Comparison of ENCODE assay signal across 23 cellular contexts in genomic region chr16:53848950-53849349, GRCh38.
DNase-seq lines count a peak whose midpoint lies in the region; ATAC-seq, FAIRE-seq and TF ChIP-seq lines count a peak whose summit lies in the region.
"Had no signal": no experiment of that assay in that cellular context is flagged by ENCODE, and none has a peak within 500 bp of the region (broad histone marks: within the 10 kb centered on the region; RNA-seq: fewer than 3 reads in every experiment).

No MANE protein-coding gene starts in this region.

- peaks cover 22% of the 10 kb centered on the region for H3K4me1 Mint-ChIP-seq in endodermal cell

- H3K4me3 ChIP-seq in HepG2 (replicated peaks in 1 of 3; ENCODE audit: insufficient read depth in 1 of 3, low read depth in 2 of 3, low read length in 3 of 3) (no peak overlapping the region), right lobe of liver (no peak overlapping the region), H1 (ENCODE audit: extremely low read depth in 1 of 4, insufficient read depth in 2 of 4, low read depth in 3 of 4, low read length in 4 of 4) (no peak overlapping the region), endodermal cell (ENCODE audit: low read length) (no peak overlapping the region)

- no peak overlapping the region for H4K8ac ChIP-seq in H1 (ENCODE audit: extremely low read depth, insufficient read depth, low read length)

- H3K27me3 Mint-ChIP-seq in endodermal cell (ENCODE audit: insufficient read depth) = no peaks in the 10 kb centered on the region
- H3K27me3 Mint-ChIP-seq: CD4-positive, CD25-positive, alpha-beta regulatory T cell had no signal

- H2AFZ ChIP-seq in HepG2 (ENCODE audit: low read length) (no peak overlapping the region), H1 (ENCODE audit: low read length) (no peak overlapping the region)

- no peak overlapping the region for H3K4me3 Mint-ChIP-seq in endodermal cell
- H3K4me3 Mint-ChIP-seq: CD4-positive, CD25-positive, alpha-beta regulatory T cell had no signal

- no peak for TF ChIP-seq RAD21 in HepG2 (CRISPR knock-in tag; IDR thresholded peaks at IDR 0.05)
- TF ChIP-seq RAD21 in H1 (IDR thresholded peaks at IDR 0.05 in 1 of 2, conservative IDR thresholded peaks at IDR 0.05 in 1 of 2; ENCODE audit: low read depth in 2 of 2, low read length in 2 of 2) = no peak

- no peaks in the 10 kb centered on the region for H3K36me3 ChIP-seq in HepG2 (replicated peaks in 1 of 2; ENCODE audit: control insufficient read depth in 1 of 2, insufficient read depth in 2 of 2, low read length in 2 of 2)
- H3K36me3 ChIP-seq in right lobe of liver = no peaks in the 10 kb centered on the region
- no peaks in the 10 kb centered on the region; the same call in 1 of the 2 replicates for H3K36me3 ChIP-seq in KOPT-K1 (ENCODE audit: insufficient read depth, low read length)
- no peaks in the 10 kb centered on the region for H3K36me3 ChIP-seq in H1 (ENCODE audit: control insufficient read depth in 2 of 4, insufficient read depth in 4 of 4, low read length in 3 of 4)
- H3K36me3 ChIP-seq in endodermal cell (ENCODE audit: control insufficient read depth, insufficient read depth, low read length) = no peaks in the 10 kb centered on the region

- H3K56ac ChIP-seq in H1 (replicated peaks; ENCODE audit: insufficient read length, low read depth, low read length) = no peak overlapping the region

- no peak overlapping the region for H2AK5ac ChIP-seq in H1 (ENCODE audit: low read depth, low read length)

- no peak overlapping the region for H3K14ac ChIP-seq in H1 (ENCODE audit: insufficient read length)

- H3K27ac Mint-ChIP-seq in endodermal cell = no peak overlapping the region

- no TSS peak for BruUV-seq in HepG2 (replicated peaks; lab: Mats Ljungman, UMichigan)

- no peak overlapping the region for H3K9ac ChIP-seq in HepG2 (ENCODE audit: insufficient read depth, low read depth, low read length)
- no peak overlapping the region for H3K9ac ChIP-seq in H1 (replicated peaks in 1 of 4; ENCODE audit: extremely low read depth in 1 of 4, low read depth in 3 of 4, low read length in 3 of 4)
- no peak overlapping the region for H3K9ac ChIP-seq in endodermal cell (ENCODE audit: extremely low read depth, low read length, poor library complexity, severe bottlenecking)
- H3K9ac ChIP-seq: KMS-11, SK-N-SH had no signal

- H3K79me2 ChIP-seq in HepG2 (ENCODE audit: insufficient read depth, low read length) (no peaks in the 10 kb centered on the region), H1 (ENCODE audit: control insufficient read depth in 1 of 2, insufficient read depth in 2 of 2, low read length in 2 of 2) (no peaks in the 10 kb centered on the region)

- H2BK15ac ChIP-seq in H1 (ENCODE audit: low read length) = no peak overlapping the region

- H2BK120ac ChIP-seq in H1 (replicated peaks; ENCODE audit: low read depth, low read length) = no peak overlapping the region

- H3K18ac ChIP-seq in H1 (ENCODE audit: extremely low read depth, low read length) = no peak overlapping the region

- no peak overlapping the region for H3K4ac ChIP-seq in H1 (replicated peaks; ENCODE audit: insufficient read length, low read depth, low read length)

- in situ Hi-C loops in HepG2 (cut with HindIII; ENCODE audit: extremely low pct_ligation_motif_present, low pct_unique_long_range_greater_than_20kb) = no loop called here

- no peak overlapping the region for H2BK5ac ChIP-seq in H1 (ENCODE audit: low read depth, low read length)

- H3K27me3 ChIP-seq in HepG2 (ENCODE audit: control insufficient read depth in 1 of 2, insufficient read depth in 2 of 2, low read length in 2 of 2) = no peaks in the 10 kb centered on the region
- no peaks in the 10 kb centered on the region for H3K27me3 ChIP-seq in right lobe of liver
- H3K27me3 ChIP-seq in H1 (replicated peaks in 1 of 4; ENCODE audit: control insufficient read depth in 3 of 4, extremely low read depth in 1 of 4, insufficient read depth in 3 of 4, low read length in 3 of 4) = no peaks in the 10 kb centered on the region
- H3K27me3 ChIP-seq in endodermal cell (ENCODE audit: control insufficient read depth, insufficient read depth, low read length, poor library complexity, severe bottlenecking) = no peaks in the 10 kb centered on the region

- FAIRE-seq in HepG2 (lab: Jason Lieb, UNC) = no peak
- FAIRE-seq in H1 (lab: Jason Lieb, UNC) = peak; percentile 19
- FAIRE-seq: A204.1, G401.6, GM12892, GM18507 had no signal

- intact Hi-C loops in HepG2 (cut with micrococcal nuclease; ENCODE audit: unreplicated experiment) (no loop called here), right lobe of liver (cut with DNase I) (no loop called here)

- peak overlapping the region; percentile 63 for H3K4me2 ChIP-seq in HepG2 (ENCODE audit: low read depth, low read length)
- H3K4me2 ChIP-seq in H1 (ENCODE audit: insufficient read depth in 1 of 2, low read depth in 2 of 2, low read length in 2 of 2) = no peak overlapping the region
- H3K4me2 ChIP-seq: KMS-11, SK-N-SH had no signal

- no peak overlapping the region for H4K5ac ChIP-seq in H1 (ENCODE audit: insufficient read length, low read depth, low read length)

- no peak overlapping the region for H4K91ac ChIP-seq in H1 (replicated peaks; ENCODE audit: insufficient read length, low read length)

- TF ChIP-seq EP300 in HepG2 (IDR thresholded peaks at IDR 0.05; ENCODE audit: low read depth in 2 of 2, low read length in 2 of 2) (no peak), HepG2 (CRISPR knock-in tag; IDR thresholded peaks at IDR 0.05; ENCODE audit: borderline replicate concordance) (no peak), H1 (IDR thresholded peaks at IDR 0.05; ENCODE audit: borderline replicate concordance in 1 of 2, low read depth in 2 of 2, low read length in 2 of 2) (no peak)

- WGBS in HepG2 (ENCODE audit: low lambda C conversion rate) = 79% methylated on average over 1 of the region's 1 CpG
- WGBS in right lobe of liver (ENCODE audit: insufficient coverage, low coverage, low lambda C conversion rate, missing lambda C conversion rate) = 100% methylated on average over 1 of the region's 1 CpG
- 82% methylated on average over 1 of the region's 1 CpG; no CpG with 5 or more reads in 1 of the 2 experiments for WGBS in H1 (ENCODE audit: extremely low coverage in 1 of 2, insufficient coverage in 1 of 2, insufficient read length in 1 of 2, insufficient replicate concordance in 2 of 2, low coverage in 1 of 2, low lambda C conversion rate in 2 of 2, missing lambda C conversion rate in 1 of 2), 2 experiments
- 100% methylated on average over 1 of the region's 1 CpG for WGBS in endodermal cell (ENCODE audit: insufficient coverage in 1 of 2, insufficient read length in 1 of 2), 2 experiments

- H3K9me3 Mint-ChIP-seq in endodermal cell = peaks cover under 1% of the 10 kb centered on the region

- H3K9me3 ChIP-seq in HepG2 (ENCODE audit: low read length) = no peaks in the 10 kb centered on the region
- H3K9me3 ChIP-seq in right lobe of liver = no peaks in the 10 kb centered on the region
- H3K9me3 ChIP-seq in KOPT-K1 (ENCODE audit: insufficient read depth, low read length, poor library complexity, severe bottlenecking) = no peaks in the 10 kb centered on the region
- H3K9me3 ChIP-seq in H1 (ENCODE audit: insufficient read depth in 2 of 2, low read depth in 1 of 2, low read length in 1 of 2) = no peaks in the 10 kb centered on the region
- H3K9me3 ChIP-seq in endodermal cell (ENCODE audit: control insufficient read depth, low read length) = no peaks in the 10 kb centered on the region
- H3K9me3 ChIP-seq: SK-N-SH had no signal

- H3K27ac ChIP-seq in HepG2 (ENCODE audit: extremely low read length, insufficient read depth, low read length) (peak overlapping the region; percentile 69), right lobe of liver (no peak overlapping the region), KOPT-K1 (ENCODE audit: low read depth, low read length, poor library complexity, severe bottlenecking) (peak overlapping the region; percentile 44), H1 (ENCODE audit: low read depth, low read length) (no peak overlapping the region), endodermal cell (ENCODE audit: low read depth, low read length) (no peak overlapping the region)
- H3K27ac ChIP-seq: HL-60, KMS-11 had no signal

- TF ChIP-seq POLR2A in HepG2 (IDR thresholded peaks at IDR 0.05; ENCODE audit: insufficient read depth in 1 of 2, low read depth in 2 of 2, low read length in 2 of 2) (no peak), right lobe of liver (IDR thresholded peaks at IDR 0.05) (no peak), H1 (IDR thresholded peaks at IDR 0.05; ENCODE audit: control extremely low read depth in 1 of 2, low read depth in 2 of 2, low read length in 2 of 2) (no peak)

- no peak for DNase-seq in HepG2 (ENCODE audit: low spot score)
- DNase-seq in right lobe of liver = no peak
- no peak for DNase-seq in H1 (ENCODE audit: low read depth in 1 of 2, low spot score in 2 of 2)
- no peak for DNase-seq in NCI-H2107 (lab: John Stamatoyannopoulos, UW)
- DNase-seq in endodermal cell = no peak
- DNase-seq: CD4-positive, CD25-positive, alpha-beta regulatory T cell; DMS 273 treated with DMSO at 0.1 percent for 48 hours; H7; IMR-90; NCI-H1436; NCI-H1930; NCI-H748 treated with DMSO at 0.1 percent for 48 hours; SIG-M5; SK-N-SH had no signal

- POLR2A ChIA-PET in HepG2 (lab: Yijun Ruan, JAX) (no interaction called here), H1 (lab: Charles Lee; ENCODE audit: partially characterized antibody) (no interaction called here)

- no peaks in the 10 kb centered on the region for H3K79me1 ChIP-seq in H1 (ENCODE audit: low read depth, low read length)

- peaks cover 11% of the 10 kb centered on the region for H3K36me3 Mint-ChIP-seq in endodermal cell (ENCODE audit: low read depth)

- no peak overlapping the region for H3K23ac ChIP-seq in H1 (ENCODE audit: insufficient read length)

- CTCF ChIA-PET in HepG2 (lab: Yijun Ruan, JAX; ENCODE audit: low intra/inter-chr PET ratio, low total read pairs) (no interaction called here), H1 (lab: Charles Lee; ENCODE audit: partially characterized antibody) (interaction anchor here (0.6 to 0.7 kb wide), 2 partner anchors 25 to 680 kb away, joined by 3 read pairs; no protein-coding TSS in a partner anchor)

- H4K20me1 ChIP-seq in HepG2 (ENCODE audit: insufficient read depth, low read length) (no peaks in the 10 kb centered on the region), H1 (replicated peaks in 1 of 2; ENCODE audit: control insufficient read depth in 1 of 2, insufficient read depth in 2 of 2, low read length in 2 of 2) (no peaks in the 10 kb centered on the region)

- H3K4me1 ChIP-seq in HepG2 (ENCODE audit: insufficient read depth, low read length) (peaks cover 36% of the 10 kb centered on the region), right lobe of liver (peaks cover 0 to 12% (median 0%) of the 10 kb centered on the region in 4 donors), H1 (replicated peaks in 1 of 4; ENCODE audit: control insufficient read depth in 3 of 4, insufficient read depth in 4 of 4, low read length in 3 of 4) (peaks cover 0 to 6% (median 0%) of the 10 kb centered on the region in 4 experiments; a peak in 2 of 7 replicates), endodermal cell (ENCODE audit: control insufficient read depth, insufficient read depth, low read length) (no peaks in the 10 kb centered on the region)

- TF ChIP-seq CTCF in HepG2 (CRISPR knock-in tag; IDR thresholded peaks at IDR 0.05) (no peak), right lobe of liver (IDR thresholded peaks at IDR 0.05) (no peak), H1 (IDR thresholded peaks at IDR 0.05; ENCODE audit: control extremely low read depth in 1 of 3, insufficient read depth in 1 of 3, low read depth in 1 of 3, low read length in 3 of 3) (no peak), endodermal cell (conservative IDR thresholded peaks at IDR 0.05) (no peak)

- H2BK20ac ChIP-seq in H1 (ENCODE audit: low read length) = no peak overlapping the region

- no peaks in the 10 kb centered on the region; the same call in 1 of the 2 replicates for H3K23me2 ChIP-seq in H1 (ENCODE audit: low read depth, low read length)

- H2BK12ac ChIP-seq in H1 (ENCODE audit: low read depth, low read length) = no peak overlapping the region

- ATAC-seq in HepG2 (peak; percentile 79), right lobe of liver (no peak), GM18502 (IDR thresholded peaks at IDR 0.05; ENCODE audit: poor library complexity, unreplicated experiment) (no peak)
- ATAC-seq: Panc1 had no signal

Comparison
In these comparisons a context has a peak if more than half of its experiments do, and no peak if none do; other contexts are left out.
1. H3K27ac ChIP-seq: peak in HepG2 (single experiment) and KOPT-K1 (single experiment); none in right lobe of liver (0 of 3), H1 (single experiment) and endodermal cell (single experiment).